Comparison of ENCODE assay signal across 25 cellular contexts in genomic region chr2:96197541-96198255, GRCh38. TPM values are rescaled to one million over a fixed set of nuclear protein-coding genes. Genes with fewer than 3 reads are reported as not detected.
DNase-seq lines count a peak whose midpoint lies in the region; ATAC-seq and TF ChIP-seq lines count a peak whose summit lies in the region.
"Had no signal": no experiment of that assay in that cellular context is flagged by ENCODE, and none has a peak within 500 bp of the region (broad histone marks: within the 10 kb centered on the region; RNA-seq: fewer than 3 reads in every experiment).

No MANE protein-coding gene starts in this region.

- no peak for TF ChIP-seq CTCF in fibroblast of pulmonary artery (IDR thresholded peaks at IDR 0.05; ENCODE audit: low read length, missing control alignments)

- WGBS in GM23248 (ENCODE audit: low coverage in 1 of 2, low lambda C conversion rate in 2 of 2, missing lambda C conversion rate in 2 of 2), 2 experiments = 61 to 63% methylated on average over 5 of the region's 5 CpGs

- peaks cover 22% of the 10 kb centered on the region for H3K36me3 ChIP-seq in ACC112 (ENCODE audit: insufficient read depth, low read length)
- H3K36me3 ChIP-seq in GM23248 (ENCODE audit: low read depth) = peaks cover 20% of the 10 kb centered on the region

- H4K20me1 ChIP-seq in GM23248 (ENCODE audit: insufficient read depth) = peaks cover 8% of the 10 kb centered on the region; the same call in 1 of the 2 replicates

- no peak for ATAC-seq in GM19324 (IDR thresholded peaks at IDR 0.05; ENCODE audit: low FRiP score, unreplicated experiment)
- ATAC-seq: heart left ventricle; left lobe of liver; pancreas; stimulated activated effector memory CD8-positive, alpha-beta T cell treated with anti-CD3 and anti-CD28 coated beads, Interleukin-12 subunit alpha, Interleukin-12 subunit beta, amount 100 ng/mL, for 72 hours had no signal

- H3K79me2 ChIP-seq in ACC112 (ENCODE audit: control insufficient read depth, insufficient read depth, low read length, unreplicated experiment) (peaks cover 76% of the 10 kb centered on the region), GM23248 (ENCODE audit: insufficient read depth) (peaks cover 100% of the 10 kb centered on the region)

- peaks cover 43% of the 10 kb centered on the region for H3F3A ChIP-seq in GM23248 (ENCODE audit: insufficient read depth)

- H2AFZ ChIP-seq in ACC112 (ENCODE audit: low read length, unreplicated experiment) = no peak overlapping the region
- H2AFZ ChIP-seq in GM23248 = no peak overlapping the region

- in situ Hi-C loops in GM23248 (cut with MboI) = no loop called here

- H3K27me3 ChIP-seq in ACC112 (ENCODE audit: insufficient read depth, low read length) (no peaks in the 10 kb centered on the region), GM23248 (replicated peaks; ENCODE audit: insufficient read depth) (no peaks in the 10 kb centered on the region)
- H3K27me3 ChIP-seq: heart left ventricle, pancreas, sigmoid colon, SJCRH30, suprapubic skin had no signal

- no peaks in the 10 kb centered on the region for H3K9me2 ChIP-seq in GM23248 (ENCODE audit: insufficient read depth)

- DNase-seq in GM23248 (peak; percentile 14), RKO (ENCODE audit: low spot score) (peak; percentile 20), fibroblast of pulmonary artery (ENCODE audit: low read depth) (peak; percentile 42), posterior cingulate gyrus (no peak)
- no peak for DNase-seq in stimulated activated CD4-positive, alpha-beta T cell treated with anti-CD3 and anti-CD28 coated beads, Interleukin-15, amount 100 ng/mL, for 24 hours
- no peak for DNase-seq in activated effector memory CD4-positive, alpha-beta T cell treated with anti-CD3 and anti-CD28 coated beads, Interleukin-2, amount 50 U/mL, for 16 hours
- DNase-seq: activated CD4-positive, alpha-beta T cell treated with anti-CD3 and anti-CD28 coated beads for 4 hours; activated effector memory CD4-positive, alpha-beta T cell treated with Interleukin-2 at 50 U/mL for 16 hours; C1 segment of cervical spinal cord; heart left ventricle; NCI-H1105 treated with DMSO at 0.1 percent for 48 hours; NCI-H2029 treated with DMSO at 0.1 percent for 48 hours; NCI-H345; NCI-H82; OCI-M1; pancreas; sigmoid colon; SJCRH30; T-helper 1 cell had no signal

- intact Hi-C loops in posterior cingulate gyrus (cut with DNase I) = no loop called here

- no peaks in the 10 kb centered on the region for H3K9me3 ChIP-seq in GM23248 (ENCODE audit: low read depth)
- H3K9me3 ChIP-seq: HAP-1, heart left ventricle, pancreas, sigmoid colon, SJCRH30, suprapubic skin had no signal

- no peak overlapping the region for H3K4me3 ChIP-seq in ACC112 (ENCODE audit: low read depth, low read length)
- H3K4me3 ChIP-seq in GM23248 = no peak overlapping the region
- H3K4me3 ChIP-seq in fibroblast of pulmonary artery (replicated peaks; ENCODE audit: low read depth, low read length) = no peak overlapping the region
- H3K4me3 ChIP-seq: HAP-1, heart left ventricle, pancreas, sigmoid colon, SJCRH30, suprapubic skin had no signal

- H3K27ac ChIP-seq in ACC112 (ENCODE audit: low read depth, low read length) (peak overlapping the region; percentile 26), GM23248 (no peak overlapping the region)
- H3K27ac ChIP-seq: pancreas, sigmoid colon, SJCRH30, suprapubic skin had no signal

- H3K4me1 ChIP-seq in ACC112 (ENCODE audit: control insufficient read depth, insufficient read depth, low read length, unreplicated experiment) (peaks cover 28% of the 10 kb centered on the region), GM23248 (ENCODE audit: insufficient read depth) (peaks cover 46% of the 10 kb centered on the region)

- no peak overlapping the region for H3K9ac ChIP-seq in GM23248

- H3K4me2 ChIP-seq in GM23248 (ENCODE audit: unreplicated experiment) = no peak overlapping the region

RNA-seq across cellular contexts. Expression of gene STARD7, which starts 10.9 kb away (rescaled TPM):
- total RNA-seq in GM23248 (2014; rRNA removed; shearing (Covaris generic)) = 120 and 129 TPM in 2 replicates
- 93.3 and 94.2 TPM in 2 replicates for polyA plus RNA-seq in GM23248 (2016; fragmentation: Nextera tagmentation; extraction: Ambion mirVana)

RNA-seq across cellular contexts. Expression of gene DUSP2, which starts 52.5 kb away (rescaled TPM):
- 2.4 and 8.8 TPM in 2 replicates for total RNA-seq in GM23248 (2014; rRNA removed; shearing (Covaris generic))
- polyA plus RNA-seq in GM23248 (2016; fragmentation: Nextera tagmentation; extraction: Ambion mirVana) = 3.1 and 3.3 TPM in 2 replicates

RNA-seq across cellular contexts. Expression of gene ASTL, which starts 59.4 kb away (rescaled TPM):
- total RNA-seq in GM23248 (2014; rRNA removed; shearing (Covaris generic)) = 0.25 TPM in 1 of 2 replicates, not detected in the other
- polyA plus RNA-seq in GM23248 (2016; fragmentation: Nextera tagmentation; extraction: Ambion mirVana) = not detected in 2 replicates
- total RNA-seq: heart left ventricle, left lobe of liver, pancreas, sigmoid colon, SJCRH30 had no signal

Comparison
In these comparisons a context has a peak if more than half of its experiments do, and no peak if none do; other contexts are left out.
1. DNase-seq: peak in GM23248 (single experiment), RKO (single experiment) and fibroblast of pulmonary artery (single experiment); none in posterior cingulate gyrus (0 of 10), stimulated activated CD4-positive, alpha-beta T cell treated with anti-CD3 and anti-CD28 coated beads, Interleukin-15, amount 100 ng/mL, for 24 hours (single experiment) and activated effector memory CD4-positive, alpha-beta T cell treated with anti-CD3 and anti-CD28 coated beads, Interleukin-2, amount 50 U/mL, for 16 hours (single experiment).